Comparison of ENCODE assay signal across 27 cellular contexts in the genomic region with DNA sequence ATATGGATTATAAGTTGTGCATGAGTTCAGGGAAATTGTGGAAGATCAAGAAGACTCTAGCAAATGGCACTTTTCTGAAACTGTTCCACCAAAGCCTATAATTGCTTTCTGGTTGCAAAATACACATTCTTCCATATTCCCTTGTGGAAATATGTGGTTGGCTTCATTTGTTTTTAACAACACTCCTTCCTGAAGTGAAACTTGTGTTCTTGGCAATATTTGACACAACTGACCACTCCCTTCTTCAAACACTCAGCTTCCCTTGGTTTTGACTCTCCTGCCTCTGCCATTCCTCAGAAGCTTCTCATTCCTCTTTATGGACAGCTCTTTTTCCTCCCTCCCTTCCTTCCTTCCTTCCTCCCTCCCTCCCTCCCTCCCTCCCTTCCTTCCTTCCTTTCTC.
"Had no signal": no experiment of that assay in that cellular context is flagged by ENCODE, and none has a peak within 500 bp of the region (broad histone marks: within the 10 kb centered on the region; RNA-seq: fewer than 3 reads in every experiment).

No MANE protein-coding gene starts in this region.

- ATAC-seq: left colon, pancreas, WTC11 had no signal

- DNase-seq: activated CD4-positive, alpha-beta memory T cell treated with anti-CD3 and anti-CD28 coated beads, Interleukin-2, amount 10 ng/mL, durations not matched to agents 7 days and 5 days; activated CD4-positive, alpha-beta T cell treated with anti-CD3 and anti-CD28 coated beads for 1 hour; activated CD4-positive, alpha-beta T cell treated with anti-CD3 and anti-CD28 coated beads, Interleukin-2, amount 10 ng/mL, durations not matched to agents 7 days and 5 days; activated CD8-positive, alpha-beta memory T cell treated with anti-CD3 and anti-CD28 coated beads, Interleukin-2, amount 50 U/mL, for 48 hours; activated gamma-delta T cell; activated naive CD4-positive, alpha-beta T cell treated with anti-CD3 and anti-CD28 coated beads, Interleukin-2, amount 10 ng/mL, durations not matched to agents 7 days and 5 days; activated naive CD8-positive, alpha-beta T cell treated with anti-CD3 and anti-CD28 coated beads, Interleukin-2, amount 10 ng/mL, durations not matched to agents 7 days and 5 days; activated T-cell treated with anti-CD3 and anti-CD28 coated beads, Interleukin-2, amount 50 U/mL, for 24 hours; amniotic stem cell; caudate nucleus; foreskin fibroblast; head of caudate nucleus; hippocampal formation; immature natural killer cell; kidney; left colon; naive B cell; nephron progenitor cell; pancreas; stimulated activated CD4-positive, alpha-beta T cell treated with anti-CD3 and anti-CD28 coated beads, Interleukin-2, amount 100 ng/mL, for 48 hours; stimulated activated naive CD4-positive, alpha-beta T cell treated with Interleukin-2 at 50 U/mL for 16 hours; T-helper 2 cell; testis; transverse colon had no signal

- H3K4me3 ChIP-seq: esophagus muscularis mucosa, pancreas, right atrium auricular region, testis, transverse colon had no signal
